20 cellular contexts compared by ENCODE assay signal in the genomic region with DNA sequence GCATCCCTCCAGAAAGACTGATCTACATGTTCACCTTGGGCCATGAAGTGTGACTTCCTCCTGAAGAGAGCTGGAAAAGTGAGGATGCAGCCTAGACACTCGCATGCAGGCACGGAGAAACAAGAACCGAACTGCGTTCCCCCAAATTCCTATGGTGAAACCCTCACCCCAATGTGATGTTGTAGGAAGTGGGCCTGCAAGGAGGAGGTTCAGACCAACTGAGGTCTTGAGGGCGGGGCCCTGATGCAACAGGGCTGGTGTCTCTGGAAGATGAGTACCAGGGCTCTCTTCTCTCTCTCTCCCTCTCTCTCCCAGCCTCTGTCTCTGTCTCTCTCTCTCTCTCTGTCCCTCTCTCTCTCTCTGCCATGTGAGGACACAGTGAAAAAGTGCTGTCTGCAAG.
DNase-seq lines count a peak whose midpoint lies in the region; FAIRE-seq and TF ChIP-seq lines count a peak whose summit lies in the region.
"Had no signal": no experiment of that assay in that cellular context is flagged by ENCODE, and none has a peak within 500 bp of the region (broad histone marks: within the 10 kb centered on the region; RNA-seq: fewer than 3 reads in every experiment).

No MANE protein-coding gene starts in this region.

- H3K4me3 ChIP-seq in coronary artery (no peak overlapping the region), small intestine (ENCODE audit: low read depth in 1 of 2, low read length in 2 of 2) (no peak overlapping the region)

- no peak overlapping the region for H3K27ac Mint-ChIP-seq in osteocyte (ENCODE audit: unreplicated experiment)

- DNase-seq in activated effector memory CD4-positive, alpha-beta T cell treated with anti-CD3 and anti-CD28 coated beads, Interleukin-2, amount 50 U/mL, for 16 hours = peak; percentile 31
- DNase-seq in activated effector memory CD4-positive, alpha-beta T cell treated with Interleukin-2 at 50 U/mL for 16 hours = no peak
- DNase-seq in coronary artery (ENCODE audit: low spot score) = peak; percentile 31
- peak; percentile 69 for DNase-seq in osteocyte (ENCODE audit: extremely low spot score, unreplicated experiment)
- DNase-seq in D341Med (ENCODE audit: low spot score) = no peak
- no peak for DNase-seq in NK-92 treated with Interleukin-12 subunit alpha and Interleukin-12 subunit beta, amount 100 ng/mL, for 24 hours (lab: John Stamatoyannopoulos, UW)
- DNase-seq in cerebellar nuclear complex (lab: John Stamatoyannopoulos, UW) = no peak
- DNase-seq in small intestine = no peak
- DNase-seq: DMS53, GDM1, IMR-90, NCI-H1092 treated with DMSO at 0.1 percent for 48 hours, NCI-H146, NCI-H2029 treated with DMSO at 0.1 percent for 48 hours, NCI-H226, NCI-H510A treated with DMSO at 0.1 percent for 48 hours, NCI-H748 treated with DMSO at 0.1 percent for 48 hours had no signal

- H3K27ac ChIP-seq in coronary artery = no peak overlapping the region
- no peak overlapping the region for H3K27ac ChIP-seq in small intestine (ENCODE audit: low read depth in 1 of 2, low read length in 1 of 2)
- H3K27ac ChIP-seq: C4-2B, KMS-11 had no signal

- no peaks in the 10 kb centered on the region for H3K27me3 ChIP-seq in small intestine (ENCODE audit: control insufficient read depth in 2 of 2, insufficient read depth in 2 of 2, low read length in 2 of 2)

- WGBS in small intestine, 3 donors = 73 to 75% (median 74%) methylated on average over 5 of the region's 5 CpGs

- FAIRE-seq in small intestine (lab: Jason Lieb, UNC) = no peak
- FAIRE-seq: D721Med had no signal

- no peaks in the 10 kb centered on the region for H3K36me3 Mint-ChIP-seq in osteocyte (ENCODE audit: unreplicated experiment)

- no peaks in the 10 kb centered on the region for H3K36me3 ChIP-seq in small intestine (ENCODE audit: control insufficient read depth in 2 of 2, insufficient read depth in 2 of 2, low read length in 2 of 2)

- peaks cover 4% of the 10 kb centered on the region for H3K27me3 Mint-ChIP-seq in osteocyte (ENCODE audit: unreplicated experiment)

- no peaks in the 10 kb centered on the region for H3K4me1 ChIP-seq in small intestine (ENCODE audit: control insufficient read depth in 2 of 2, insufficient read depth in 1 of 2, low read depth in 1 of 2, low read length in 1 of 2)

- H3K9me3 ChIP-seq in small intestine (ENCODE audit: control insufficient read depth, low read depth) = no peaks in the 10 kb centered on the region

- H3K4me3 Mint-ChIP-seq in osteocyte (ENCODE audit: unreplicated experiment) = no peak overlapping the region

- peaks cover 12% of the 10 kb centered on the region for H3K9me3 Mint-ChIP-seq in osteocyte (ENCODE audit: unreplicated experiment)

- H3K4me1 Mint-ChIP-seq in osteocyte (ENCODE audit: unreplicated experiment) = no peaks in the 10 kb centered on the region

- TF ChIP-seq CTCF in coronary artery (IDR thresholded peaks at IDR 0.05) = no peak
- no peak for TF ChIP-seq CTCF in osteocyte (IDR thresholded peaks at IDR 0.05)

Comparison
In these comparisons a context has a peak if more than half of its experiments do, and no peak if none do; other contexts are left out.
1. DNase-seq: peak in activated effector memory CD4-positive, alpha-beta T cell treated with anti-CD3 and anti-CD28 coated beads, Interleukin-2, amount 50 U/mL, for 16 hours (single experiment), coronary artery (single experiment) and osteocyte (single experiment); none in activated effector memory CD4-positive, alpha-beta T cell treated with Interleukin-2 at 50 U/mL for 16 hours (single experiment), D341Med (single experiment), NK-92 treated with Interleukin-12 subunit alpha and Interleukin-12 subunit beta, amount 100 ng/mL, for 24 hours (single experiment), cerebellar nuclear complex (0 of 2) and small intestine (single experiment).